8 cellular contexts compared by ENCODE assay signal in the genomic region with DNA sequence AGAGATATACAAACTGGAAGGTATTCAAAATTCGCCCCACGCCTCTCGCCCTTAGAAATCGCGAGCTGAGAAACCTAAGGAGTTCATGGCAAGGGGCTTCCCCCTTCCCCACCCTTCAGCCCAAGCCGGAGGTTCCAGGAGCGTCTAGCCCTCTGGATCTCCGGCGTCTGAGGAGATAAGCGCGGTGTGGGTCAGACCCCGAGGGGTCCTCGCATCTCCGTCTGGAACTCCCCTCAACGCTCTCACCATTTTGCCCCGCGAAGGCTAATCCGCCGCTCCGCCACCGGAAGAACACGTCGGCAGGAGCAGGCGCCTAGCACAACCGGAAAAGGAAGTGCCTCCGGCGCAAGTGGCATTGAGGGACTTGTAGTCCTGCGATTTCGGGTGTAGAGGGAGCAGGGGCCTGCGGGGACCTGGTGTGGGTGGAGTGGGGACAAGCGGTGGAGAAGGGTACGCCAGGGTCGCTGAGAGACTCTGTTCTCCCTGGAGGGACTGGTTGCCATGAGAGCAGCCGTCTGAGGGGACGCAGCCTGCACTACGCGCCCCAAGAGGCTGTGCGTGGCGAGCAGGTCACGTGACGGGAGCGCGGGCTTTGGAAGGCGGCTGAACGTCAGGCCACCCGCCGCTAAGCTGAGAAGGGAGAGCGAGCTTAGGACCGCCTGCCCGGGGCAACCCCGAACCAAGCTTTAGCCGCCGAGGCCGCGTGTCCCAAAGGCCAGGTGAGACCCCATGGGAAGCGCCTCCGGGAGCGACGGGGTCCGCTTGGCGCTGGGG. TPM values are rescaled to one million over a fixed set of nuclear protein-coding genes. Genes with fewer than 3 reads are reported as not detected.
DNase-seq lines count a peak whose midpoint lies in the region; ATAC-seq, FAIRE-seq and TF ChIP-seq lines count a peak whose summit lies in the region.

A gene with protein sequence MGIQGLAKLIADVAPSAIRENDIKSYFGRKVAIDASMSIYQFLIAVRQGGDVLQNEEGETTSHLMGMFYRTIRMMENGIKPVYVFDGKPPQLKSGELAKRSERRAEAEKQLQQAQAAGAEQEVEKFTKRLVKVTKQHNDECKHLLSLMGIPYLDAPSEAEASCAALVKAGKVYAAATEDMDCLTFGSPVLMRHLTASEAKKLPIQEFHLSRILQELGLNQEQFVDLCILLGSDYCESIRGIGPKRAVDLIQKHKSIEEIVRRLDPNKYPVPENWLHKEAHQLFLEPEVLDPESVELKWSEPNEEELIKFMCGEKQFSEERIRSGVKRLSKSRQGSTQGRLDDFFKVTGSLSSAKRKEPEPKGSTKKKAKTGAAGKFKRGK (plus strand): TSS at position 602 of the 774 bp plus-strand sequence. CDS start 2,451 bp downstream, outside the sequence.
A gene (minus strand): TSS at position 290 of the 774 bp plus-strand sequence. CDS start 41 bp downstream, at position 249.

- H3K4me1 Mint-ChIP-seq in central memory CD8-positive, alpha-beta T cell = peaks cover 38% of the 10 kb centered on the region

- H3K9me3 Mint-ChIP-seq in central memory CD8-positive, alpha-beta T cell = no peaks in the 10 kb centered on the region

- intact Hi-C loops in kidney (cut with DNase I) = no loop called here

- H3K9me3 ChIP-seq in kidney (ENCODE audit: control insufficient read depth in 1 of 2, low read length in 2 of 2) = no peaks in the 10 kb centered on the region

- peak within 1 kb of the TSS; percentile 96 to 99 for H3K27ac ChIP-seq in kidney (ENCODE audit: low read depth in 2 of 2, low read length in 2 of 2)

- peak within 1 kb of the TSS; percentile 88 to 97 for H3K9ac ChIP-seq in kidney (ENCODE audit: low read length in 2 of 2)

- DNase-seq in AG09309 (ENCODE audit: low read depth) (peak; percentile 82), NCI-H345 treated with DMSO at 0.1 percent for 48 hours (lab: John Stamatoyannopoulos, UW; ENCODE audit: unreplicated experiment) (peak; percentile 92), kidney (peak; percentile 97)
- DNase-seq in central memory CD8-positive, alpha-beta T cell (ENCODE audit: low spot score in 2 of 2) = peak; percentile 78
- peak; percentile 70 to 76 for DNase-seq in stimulated activated CD4-positive, alpha-beta T cell treated with anti-CD3 and anti-CD28 coated beads, Interleukin-15, amount 100 ng/mL, for 1 hour (ENCODE audit: low read depth in 1 of 2, low spot score in 1 of 2)

- FAIRE-seq in kidney (lab: Jason Lieb, UNC) = no peak

- ATAC-seq in GM19025 (IDR thresholded peaks at IDR 0.05; ENCODE audit: low read depth, unreplicated experiment) (peak; percentile 80), HG03280 (IDR thresholded peaks at IDR 0.05; ENCODE audit: unreplicated experiment) (peak; percentile 81)
- ATAC-seq in activated CD4-positive, CD25-positive, alpha-beta regulatory T cell treated with anti-CD3 and anti-CD28 coated beads, Interleukin-2, amount 50 U/mL, for 24 hours = peak; percentile 91
- ATAC-seq in central memory CD8-positive, alpha-beta T cell (replicated peaks; ENCODE audit: extremely low read depth, poor library complexity, severe bottlenecking) = peak; percentile 91

- peaks cover 17% of the 10 kb centered on the region for H3K36me3 Mint-ChIP-seq in central memory CD8-positive, alpha-beta T cell (ENCODE audit: insufficient read depth)

- H3K36me3 ChIP-seq in kidney (ENCODE audit: control insufficient read depth in 1 of 2, insufficient read depth in 2 of 2, low read length in 2 of 2) = peaks cover 14 to 20% of the 10 kb centered on the region in 2 donors

- H3K4me1 ChIP-seq in kidney (ENCODE audit: control insufficient read depth in 1 of 2, insufficient read depth in 1 of 2, low read depth in 1 of 2, low read length in 2 of 2) = peaks cover 8 to 13% of the 10 kb centered on the region in 2 donors

- H3K27me3 Mint-ChIP-seq in central memory CD8-positive, alpha-beta T cell = no peaks in the 10 kb centered on the region

- H3K4me3 ChIP-seq in AG09309 (ENCODE audit: control insufficient read depth, low read depth, low read length) (peak within 1 kb of the TSS; percentile 98), kidney (ENCODE audit: low read length in 2 of 2) (peak within 1 kb of the TSS; percentile 98 to 99)

- H3K27ac Mint-ChIP-seq in central memory CD8-positive, alpha-beta T cell (ENCODE audit: low read depth) = peak within 1 kb of the TSS; percentile 96

- TF ChIP-seq CTCF in AG09309 (IDR thresholded peaks at IDR 0.05; ENCODE audit: control insufficient read depth, insufficient read depth, low read depth, low read length, missing control alignments) (no peak), kidney (IDR thresholded peaks at IDR 0.05; ENCODE audit: borderline replicate concordance, extremely low read depth, insufficient read depth) (peak; percentile 8)

- H3K4me3 Mint-ChIP-seq in central memory CD8-positive, alpha-beta T cell = peak within 1 kb of the TSS; percentile 89

RNA-seq across cellular contexts. Expression of the first gene that starts in this region (rescaled TPM):
- 8.8 TPM for total RNA-seq in kidney
- 8.5 TPM for polyA plus RNA-seq in kidney (ENCODE audit: insufficient read depth, low read depth, low replicate concordance)

RNA-seq across cellular contexts. Expression of the second gene that starts in this region (rescaled TPM):
- 92.1 TPM for total RNA-seq in kidney
- polyA plus RNA-seq in kidney (ENCODE audit: insufficient read depth, low read depth, low replicate concordance) = 228 TPM

Comparison
In these comparisons a context has a peak if more than half of its experiments do, and no peak if none do; other contexts are left out.
1. Peak in every context shown above with its lines: DNase-seq, ATAC-seq, H3K4me3 ChIP-seq and H3K27ac ChIP-seq.